1 cellular context compared by ENCODE assay signal in the genomic region with DNA sequence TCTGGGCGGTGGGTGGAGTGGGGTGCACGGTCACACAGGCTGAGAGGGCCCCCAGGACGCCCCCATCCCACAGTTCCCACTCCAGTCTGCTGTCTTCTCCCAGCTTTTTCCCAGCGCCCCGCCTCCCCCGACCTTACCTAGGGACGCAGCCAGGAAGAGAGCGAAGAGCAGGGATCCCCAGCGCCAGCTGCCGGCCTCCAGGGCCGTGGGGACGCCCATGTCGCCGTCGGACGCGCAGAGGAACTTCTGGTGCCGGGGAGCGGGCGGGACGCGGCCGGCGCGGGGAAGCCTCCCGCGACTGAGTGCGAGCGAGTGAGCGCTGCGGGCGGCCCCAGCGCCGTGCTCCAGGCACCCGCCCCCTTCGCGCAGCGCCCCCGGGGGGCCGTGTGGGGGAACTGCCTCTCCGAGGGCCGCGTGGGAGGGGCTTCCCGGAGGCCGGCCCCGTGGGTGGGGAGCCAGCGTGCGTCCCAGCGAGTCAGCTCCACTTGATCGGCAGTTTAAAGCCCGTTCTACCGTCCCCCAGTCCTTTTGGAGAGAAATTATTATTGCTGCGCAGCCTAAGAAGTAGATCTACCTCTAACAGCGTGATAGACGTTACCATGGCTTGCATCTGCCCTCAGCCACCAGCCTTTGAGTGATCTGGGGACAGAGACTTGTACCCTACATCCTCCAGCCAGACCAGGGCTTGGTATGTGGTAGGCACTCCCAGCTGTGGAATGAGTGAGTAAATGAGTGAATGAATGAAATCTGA.
A peak's percentile ranks its signal among the peaks of the same experiment; 100 is the strongest.
TF ChIP-seq lines count a peak whose summit lies in the region.

A gene (minus strand): TSS at position 300 of the 751 bp plus-strand sequence. CDS start 81 bp downstream, at position 219.

TF ChIP-seq in HepG2, 621 proteins besides CTCF, POLR2A, EP300 and RAD21 (continued from another document):
- TF ChIP-seq, protein P1, sequence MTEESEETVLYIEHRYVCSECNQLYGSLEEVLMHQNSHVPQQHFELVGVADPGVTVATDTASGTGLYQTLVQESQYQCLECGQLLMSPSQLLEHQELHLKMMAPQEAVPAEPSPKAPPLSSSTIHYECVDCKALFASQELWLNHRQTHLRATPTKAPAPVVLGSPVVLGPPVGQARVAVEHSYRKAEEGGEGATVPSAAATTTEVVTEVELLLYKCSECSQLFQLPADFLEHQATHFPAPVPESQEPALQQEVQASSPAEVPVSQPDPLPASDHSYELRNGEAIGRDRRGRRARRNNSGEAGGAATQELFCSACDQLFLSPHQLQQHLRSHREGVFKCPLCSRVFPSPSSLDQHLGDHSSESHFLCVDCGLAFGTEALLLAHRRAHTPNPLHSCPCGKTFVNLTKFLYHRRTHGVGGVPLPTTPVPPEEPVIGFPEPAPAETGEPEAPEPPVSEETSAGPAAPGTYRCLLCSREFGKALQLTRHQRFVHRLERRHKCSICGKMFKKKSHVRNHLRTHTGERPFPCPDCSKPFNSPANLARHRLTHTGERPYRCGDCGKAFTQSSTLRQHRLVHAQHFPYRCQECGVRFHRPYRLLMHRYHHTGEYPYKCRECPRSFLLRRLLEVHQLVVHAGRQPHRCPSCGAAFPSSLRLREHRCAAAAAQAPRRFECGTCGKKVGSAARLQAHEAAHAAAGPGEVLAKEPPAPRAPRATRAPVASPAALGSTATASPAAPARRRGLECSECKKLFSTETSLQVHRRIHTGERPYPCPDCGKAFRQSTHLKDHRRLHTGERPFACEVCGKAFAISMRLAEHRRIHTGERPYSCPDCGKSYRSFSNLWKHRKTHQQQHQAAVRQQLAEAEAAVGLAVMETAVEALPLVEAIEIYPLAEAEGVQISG (CRISPR knock-in tag; IDR thresholded peaks at IDR 0.05): 0 out of 2 replicates have a peak, but pooled peaks have one; percentile 15
- TF ChIP-seq ZNF251 (CRISPR knock-in tag; IDR thresholded peaks at IDR 0.05) (no peak), ZNF569 (CRISPR knock-in tag; IDR thresholded peaks at IDR 0.05; ENCODE audit: borderline replicate concordance) (no peak), YY1 (IDR thresholded peaks at IDR 0.05; ENCODE audit: insufficient read depth, insufficient replicate concordance, low read depth, low read length) (no peak), HOXA7 (CRISPR knock-in tag; IDR thresholded peaks at IDR 0.05) (no peak), XRCC5 (optimal IDR thresholded peaks at IDR 0.05; ENCODE audit: low read length) (peak; percentile 82), ZNF773 (CRISPR knock-in tag; IDR thresholded peaks at IDR 0.05; ENCODE audit: borderline replicate concordance) (no peak), EED (CRISPR knock-in tag; IDR thresholded peaks at IDR 0.05) (0 out of 2 replicates have a peak, but pooled peaks have one; percentile 57), NRL (CRISPR knock-in tag; IDR thresholded peaks at IDR 0.05; ENCODE audit: borderline replicate concordance) (no peak), ZSCAN30 (CRISPR knock-in tag; IDR thresholded peaks at IDR 0.05) (no peak), ZBTB38 (CRISPR knock-in tag; IDR thresholded peaks at IDR 0.05) (no peak), ZNF772 (CRISPR knock-in tag; IDR thresholded peaks at IDR 0.05) (peak; percentile 56; the same call in 1 of the 2 replicates), SP5 (CRISPR knock-in tag; IDR thresholded peaks at IDR 0.05; ENCODE audit: borderline replicate concordance, low read depth) (0 out of 2 replicates have a peak, but pooled peaks have one; percentile 19), ZKSCAN1 (IDR thresholded peaks at IDR 0.05; ENCODE audit: low read length) (no peak)
- TF ChIP-seq, protein P2, sequence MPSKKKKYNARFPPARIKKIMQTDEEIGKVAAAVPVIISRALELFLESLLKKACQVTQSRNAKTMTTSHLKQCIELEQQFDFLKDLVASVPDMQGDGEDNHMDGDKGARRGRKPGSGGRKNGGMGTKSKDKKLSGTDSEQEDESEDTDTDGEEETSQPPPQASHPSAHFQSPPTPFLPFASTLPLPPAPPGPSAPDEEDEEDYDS (CRISPR knock-in tag; IDR thresholded peaks at IDR 0.05): no peak
- TF ChIP-seq, protein P3, sequence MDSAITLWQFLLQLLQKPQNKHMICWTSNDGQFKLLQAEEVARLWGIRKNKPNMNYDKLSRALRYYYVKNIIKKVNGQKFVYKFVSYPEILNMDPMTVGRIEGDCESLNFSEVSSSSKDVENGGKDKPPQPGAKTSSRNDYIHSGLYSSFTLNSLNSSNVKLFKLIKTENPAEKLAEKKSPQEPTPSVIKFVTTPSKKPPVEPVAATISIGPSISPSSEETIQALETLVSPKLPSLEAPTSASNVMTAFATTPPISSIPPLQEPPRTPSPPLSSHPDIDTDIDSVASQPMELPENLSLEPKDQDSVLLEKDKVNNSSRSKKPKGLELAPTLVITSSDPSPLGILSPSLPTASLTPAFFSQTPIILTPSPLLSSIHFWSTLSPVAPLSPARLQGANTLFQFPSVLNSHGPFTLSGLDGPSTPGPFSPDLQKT (CRISPR knock-in tag; IDR thresholded peaks at IDR 0.05; ENCODE audit: borderline replicate concordance): no peak
- TF ChIP-seq, protein P4, sequence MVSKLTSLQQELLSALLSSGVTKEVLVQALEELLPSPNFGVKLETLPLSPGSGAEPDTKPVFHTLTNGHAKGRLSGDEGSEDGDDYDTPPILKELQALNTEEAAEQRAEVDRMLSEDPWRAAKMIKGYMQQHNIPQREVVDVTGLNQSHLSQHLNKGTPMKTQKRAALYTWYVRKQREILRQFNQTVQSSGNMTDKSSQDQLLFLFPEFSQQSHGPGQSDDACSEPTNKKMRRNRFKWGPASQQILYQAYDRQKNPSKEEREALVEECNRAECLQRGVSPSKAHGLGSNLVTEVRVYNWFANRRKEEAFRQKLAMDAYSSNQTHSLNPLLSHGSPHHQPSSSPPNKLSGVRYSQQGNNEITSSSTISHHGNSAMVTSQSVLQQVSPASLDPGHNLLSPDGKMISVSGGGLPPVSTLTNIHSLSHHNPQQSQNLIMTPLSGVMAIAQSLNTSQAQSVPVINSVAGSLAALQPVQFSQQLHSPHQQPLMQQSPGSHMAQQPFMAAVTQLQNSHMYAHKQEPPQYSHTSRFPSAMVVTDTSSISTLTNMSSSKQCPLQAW (CRISPR knock-in tag; IDR thresholded peaks at IDR 0.05): no peak
TF ChIP-seq in HepG2: peak in this region for 30.
